Comparison of ENCODE assay signal across 5 cellular contexts in the genomic region with DNA sequence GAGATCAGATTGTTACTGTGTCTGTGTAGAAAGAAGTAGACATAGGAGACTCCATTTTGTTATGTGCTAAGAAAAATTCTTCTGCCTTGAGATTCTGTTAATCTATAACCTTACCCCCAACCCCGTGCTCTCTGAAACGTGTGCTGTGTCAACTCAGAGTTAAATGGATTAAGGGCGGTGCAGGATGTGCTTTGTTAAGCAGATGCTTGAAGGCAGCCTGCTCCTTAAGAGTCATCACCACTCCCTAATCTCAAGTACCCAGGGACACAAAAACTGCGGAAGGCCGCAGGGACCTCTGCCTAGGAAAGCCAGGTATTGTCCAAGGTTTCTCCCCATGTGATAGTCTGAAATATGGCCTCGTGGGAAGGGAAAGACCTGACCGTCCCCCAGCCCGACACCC. TPM values are rescaled to one million over a fixed set of nuclear protein-coding genes. Genes with fewer than 3 reads are reported as not detected.
"Had no signal": no experiment of that assay in that cellular context is flagged by ENCODE, and none has a peak within 500 bp of the region (broad histone marks: within the 10 kb centered on the region; RNA-seq: fewer than 3 reads in every experiment).

No MANE protein-coding gene starts in this region.

RNA-seq across cellular contexts. Expression of gene PRODH, which starts 2.6 kb away (rescaled TPM):
- total RNA-seq: dermis microvascular lymphatic vessel endothelial cell, endothelial cell of umbilical vein, fibroblast of lung, fibroblast of villous mesenchyme, glomerular endothelial cell had no signal
